ENCODE assay signal across 2 cellular contexts in the genomic region with DNA sequence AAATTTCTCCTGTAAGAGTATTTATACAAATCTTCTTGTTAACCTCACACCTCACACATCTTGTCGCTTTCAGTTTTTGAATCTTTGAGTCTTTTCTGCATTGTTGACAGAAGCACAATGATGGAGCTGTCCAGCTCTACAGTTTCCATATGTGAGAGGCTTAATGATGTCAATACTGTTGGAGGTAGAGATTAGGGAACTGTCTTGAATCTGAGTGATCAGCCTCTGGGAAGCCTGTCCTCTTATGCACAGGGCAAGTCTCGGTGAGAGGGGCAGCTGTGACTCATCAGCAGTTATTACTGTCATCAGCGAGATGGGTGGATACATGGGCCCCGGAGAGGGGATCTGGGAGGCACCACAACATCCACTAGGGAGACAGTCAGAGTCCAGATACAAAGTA.
TF ChIP-seq lines count a peak whose summit lies in the region.

No MANE protein-coding gene starts in this region.

TF ChIP-seq in GM23338, 12 proteins besides CTCF, POLR2A, EP300 and RAD21 (continued from another document):
- TF ChIP-seq ZNF462 (CRISPR knock-in tag; IDR thresholded peaks at IDR 0.05), result no peak
- no peak for TF ChIP-seq ZNF331 (CRISPR knock-in tag; IDR thresholded peaks at IDR 0.05; ENCODE audit: low read depth)
- no peak for TF ChIP-seq ZNF114 (CRISPR knock-in tag; IDR thresholded peaks at IDR 0.05)
- TF ChIP-seq JUNB (IDR thresholded peaks at IDR 0.05; ENCODE audit: unreplicated experiment), result no peak
- no peak for TF ChIP-seq POLR2AphosphoS5 (IDR thresholded peaks at IDR 0.05; ENCODE audit: low read depth)
- no peak for TF ChIP-seq NANOG (IDR thresholded peaks at IDR 0.05; ENCODE audit: borderline replicate concordance)
- TF ChIP-seq, protein P1, sequence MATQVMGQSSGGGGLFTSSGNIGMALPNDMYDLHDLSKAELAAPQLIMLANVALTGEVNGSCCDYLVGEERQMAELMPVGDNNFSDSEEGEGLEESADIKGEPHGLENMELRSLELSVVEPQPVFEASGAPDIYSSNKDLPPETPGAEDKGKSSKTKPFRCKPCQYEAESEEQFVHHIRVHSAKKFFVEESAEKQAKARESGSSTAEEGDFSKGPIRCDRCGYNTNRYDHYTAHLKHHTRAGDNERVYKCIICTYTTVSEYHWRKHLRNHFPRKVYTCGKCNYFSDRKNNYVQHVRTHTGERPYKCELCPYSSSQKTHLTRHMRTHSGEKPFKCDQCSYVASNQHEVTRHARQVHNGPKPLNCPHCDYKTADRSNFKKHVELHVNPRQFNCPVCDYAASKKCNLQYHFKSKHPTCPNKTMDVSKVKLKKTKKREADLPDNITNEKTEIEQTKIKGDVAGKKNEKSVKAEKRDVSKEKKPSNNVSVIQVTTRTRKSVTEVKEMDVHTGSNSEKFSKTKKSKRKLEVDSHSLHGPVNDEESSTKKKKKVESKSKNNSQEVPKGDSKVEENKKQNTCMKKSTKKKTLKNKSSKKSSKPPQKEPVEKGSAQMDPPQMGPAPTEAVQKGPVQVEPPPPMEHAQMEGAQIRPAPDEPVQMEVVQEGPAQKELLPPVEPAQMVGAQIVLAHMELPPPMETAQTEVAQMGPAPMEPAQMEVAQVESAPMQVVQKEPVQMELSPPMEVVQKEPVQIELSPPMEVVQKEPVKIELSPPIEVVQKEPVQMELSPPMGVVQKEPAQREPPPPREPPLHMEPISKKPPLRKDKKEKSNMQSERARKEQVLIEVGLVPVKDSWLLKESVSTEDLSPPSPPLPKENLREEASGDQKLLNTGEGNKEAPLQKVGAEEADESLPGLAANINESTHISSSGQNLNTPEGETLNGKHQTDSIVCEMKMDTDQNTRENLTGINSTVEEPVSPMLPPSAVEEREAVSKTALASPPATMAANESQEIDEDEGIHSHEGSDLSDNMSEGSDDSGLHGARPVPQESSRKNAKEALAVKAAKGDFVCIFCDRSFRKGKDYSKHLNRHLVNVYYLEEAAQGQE (IDR thresholded peaks at IDR 0.05; ENCODE audit: unreplicated experiment), result no peak
- TF ChIP-seq EZH2phosphoT487 (IDR thresholded peaks at IDR 0.05; ENCODE audit: unreplicated experiment), result no peak
- TF ChIP-seq, protein P2, sequence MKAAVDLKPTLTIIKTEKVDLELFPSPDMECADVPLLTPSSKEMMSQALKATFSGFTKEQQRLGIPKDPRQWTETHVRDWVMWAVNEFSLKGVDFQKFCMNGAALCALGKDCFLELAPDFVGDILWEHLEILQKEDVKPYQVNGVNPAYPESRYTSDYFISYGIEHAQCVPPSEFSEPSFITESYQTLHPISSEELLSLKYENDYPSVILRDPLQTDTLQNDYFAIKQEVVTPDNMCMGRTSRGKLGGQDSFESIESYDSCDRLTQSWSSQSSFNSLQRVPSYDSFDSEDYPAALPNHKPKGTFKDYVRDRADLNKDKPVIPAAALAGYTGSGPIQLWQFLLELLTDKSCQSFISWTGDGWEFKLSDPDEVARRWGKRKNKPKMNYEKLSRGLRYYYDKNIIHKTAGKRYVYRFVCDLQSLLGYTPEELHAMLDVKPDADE (IDR thresholded peaks at IDR 0.05), result no peak

TF ChIP-seq in PFSK-1, 5 proteins besides CTCF, POLR2A, EP300 and RAD21 (continued from another document):
- TF ChIP-seq, protein P1 (IDR thresholded peaks at IDR 0.05; ENCODE audit: insufficient read depth in 1 of 2, low read depth in 2 of 2, low read length in 2 of 2), result peak; percentile 36 to 85; a peak in 2 of 4 replicates
